ENCODE assay signal across 13 cellular contexts in genomic region chr7:27161721-27162547, GRCh38. TPM values are rescaled to one million over a fixed set of nuclear protein-coding genes. Genes with fewer than 3 reads are reported as not detected.
DNase-seq lines count a peak whose midpoint lies in the region; ATAC-seq and TF ChIP-seq lines count a peak whose summit lies in the region.
"Had no signal": no experiment of that assay in that cellular context is flagged by ENCODE, and none has a peak within 500 bp of the region (broad histone marks: within the 10 kb centered on the region; RNA-seq: fewer than 3 reads in every experiment).

No MANE protein-coding gene starts in this region.

- H3K4me3 Mint-ChIP-seq in activated T-cell treated with anti-CD3 and anti-CD28 coated beads, Interleukin-2, amount 50 U/mL, for 4 hours = no peak overlapping the region
- H3K4me3 Mint-ChIP-seq in WTC11 = no peak overlapping the region

- H3K14ac ChIP-seq in mesenchymal stem cell (ENCODE audit: low read length in 2 of 2) = no peak overlapping the region

- peaks cover 38% of the 10 kb centered on the region for H3K4me1 ChIP-seq in mesenchymal stem cell (ENCODE audit: control insufficient read depth, insufficient read depth, low read depth, low read length)
- H3K4me1 ChIP-seq in tibial nerve = peaks cover 0 to 66% (median 16%) of the 10 kb centered on the region in 4 donors

- H2BK5ac ChIP-seq in mesenchymal stem cell (ENCODE audit: low read depth, low read length, poor library complexity, severe bottlenecking) = no peak overlapping the region

- H3K9me3 Mint-ChIP-seq in activated T-cell treated with anti-CD3 and anti-CD28 coated beads, Interleukin-2, amount 50 U/mL, for 4 hours = no peaks in the 10 kb centered on the region
- H3K9me3 Mint-ChIP-seq in WTC11 = no peaks in the 10 kb centered on the region

- H3K27ac Mint-ChIP-seq in WTC11 = no peak overlapping the region
- H3K27ac Mint-ChIP-seq: activated CD8-positive, alpha-beta T cell treated with anti-CD3 and anti-CD28 coated beads, Interleukin-2, amount 10 ng/mL, durations not matched to agents 7 days and 5 days had no signal

- no peak overlapping the region for H3K4me2 ChIP-seq in mesenchymal stem cell (ENCODE audit: low read length, poor library complexity, severe bottlenecking)

- peaks cover 25% of the 10 kb centered on the region for H3K4me1 Mint-ChIP-seq in activated T-cell treated with anti-CD3 and anti-CD28 coated beads, Interleukin-2, amount 50 U/mL, for 4 hours (ENCODE audit: low read depth)
- H3K4me1 Mint-ChIP-seq in WTC11 = peaks cover 8% of the 10 kb centered on the region

- H3K4me3 ChIP-seq in mesenchymal stem cell (ENCODE audit: insufficient read depth in 1 of 2, low read depth in 1 of 2, low read length in 2 of 2) (peak overlapping the region in 1 of 2 experiments; percentile 92), tibial nerve (peak overlapping the region in 2 of 4 donors; percentile 44 to 59)

- peak overlapping the region in 1 of 2 experiments; percentile 12 for H2BK12ac ChIP-seq in mesenchymal stem cell (ENCODE audit: low read length in 2 of 2)

- POLR2A ChIA-PET in WTC11 (lab: Charles Lee) = no interaction called here

- TF ChIP-seq EP300 in tibial nerve (IDR thresholded peaks at IDR 0.05) = no peak

- H3K9me3 ChIP-seq in mesenchymal stem cell (ENCODE audit: control insufficient read depth, low read length) (no peaks in the 10 kb centered on the region), tibial nerve (no peaks in the 10 kb centered on the region)
- H3K9me3 ChIP-seq: A549 had no signal

- WGBS in mesenchymal stem cell = 21% methylated on average over 24 of the region's 30 CpGs
- 50 to 52% methylated on average over 20 to 30 of the region's 30 CpGs for WGBS in tibial nerve, 2 donors

- CTCF ChIA-PET in WTC11 (lab: Charles Lee) = interaction anchor here (0.9 to 3.1 kb wide), 23 partner anchors 8 to 797 kb away, joined by 3 to 74 read pairs (median 5); partner anchors contain the start of genes HOXA3, HOXA4, HOXA5 and HOXA6

- H4K91ac ChIP-seq in mesenchymal stem cell (ENCODE audit: low read length) = no peak overlapping the region

- H3K27ac ChIP-seq in mesenchymal stem cell (ENCODE audit: low read length, poor library complexity, severe bottlenecking) (peak overlapping the region; percentile 4), tibial nerve (peak overlapping the region in 3 of 4 donors; percentile 32 to 64 (median 60))

- H3K27me3 Mint-ChIP-seq in activated T-cell treated with anti-CD3 and anti-CD28 coated beads, Interleukin-2, amount 50 U/mL, for 4 hours (ENCODE audit: low read depth) = peaks cover 79% of the 10 kb centered on the region
- H3K27me3 Mint-ChIP-seq in WTC11 (ENCODE audit: low read depth) = peaks cover 100% of the 10 kb centered on the region

- H2AK5ac ChIP-seq in mesenchymal stem cell (ENCODE audit: low read length, severe bottlenecking) = no peak overlapping the region

- H4K8ac ChIP-seq in mesenchymal stem cell (ENCODE audit: low read length) = peak overlapping the region; percentile 52

- no peak overlapping the region for H2AFZ ChIP-seq in mesenchymal stem cell (ENCODE audit: low read depth, low read length)

- ATAC-seq in activated T-cell treated with anti-CD3 and anti-CD28 coated beads, Interleukin-2, amount 50 U/mL, for 4 hours = no peak
- ATAC-seq in WTC11 (no peak), GM21825 (IDR thresholded peaks at IDR 0.05; ENCODE audit: unreplicated experiment) (no peak)

- peak; percentile 23 for DNase-seq in activated T-cell treated with anti-CD3 and anti-CD28 coated beads, Interleukin-2, amount 50 U/mL, for 1 hour
- DNase-seq in activated T-cell treated with anti-CD3 and anti-CD28 coated beads, Interleukin-2, amount 50 U/mL, for 4 hours = no peak
- DNase-seq in WTC11 (ENCODE audit: low spot score) = peak; percentile 38
- peak; percentile 38 for DNase-seq in mesenchymal stem cell
- peak in 1 of 2 donors; percentile 13 for DNase-seq in tibial nerve (ENCODE audit: low spot score in 2 of 2)
- DNase-seq in SKM-1 (lab: John Stamatoyannopoulos, UW; ENCODE audit: unreplicated experiment) = no peak
- DNase-seq in T-helper 2 cell = no peak
- DNase-seq: activated CD8-positive, alpha-beta T cell treated with anti-CD3 and anti-CD28 coated beads, Interleukin-2, amount 10 ng/mL, durations not matched to agents 7 days and 5 days; NCI-H1092 treated with DMSO at 0.1 percent for 48 hours; SIG-M5 had no signal

- TF ChIP-seq POLR2A in tibial nerve (IDR thresholded peaks at IDR 0.05) = no peak

- peak overlapping the region; percentile 16 for H2BK15ac ChIP-seq in mesenchymal stem cell (ENCODE audit: low read depth, poor library complexity, severe bottlenecking)

- H3K27me3 ChIP-seq in mesenchymal stem cell (ENCODE audit: control insufficient read depth in 1 of 2, insufficient read depth in 1 of 2, low read length in 2 of 2) (peaks cover 0 to 19% of the 10 kb centered on the region in 2 experiments), tibial nerve (peaks cover 0 to 91% of the 10 kb centered on the region in 2 donors)

- H3K4ac ChIP-seq in mesenchymal stem cell (ENCODE audit: low read depth in 1 of 2, low read length in 2 of 2) = peak overlapping the region in 1 of 2 experiments; percentile 5

- H3K9ac ChIP-seq in mesenchymal stem cell (ENCODE audit: low read length) = peak overlapping the region; percentile 90

- no peaks in the 10 kb centered on the region for H3K36me3 Mint-ChIP-seq in activated T-cell treated with anti-CD3 and anti-CD28 coated beads, Interleukin-2, amount 50 U/mL, for 4 hours (ENCODE audit: insufficient read depth)
- no peaks in the 10 kb centered on the region for H3K36me3 Mint-ChIP-seq in WTC11

- peaks cover 3% of the 10 kb centered on the region for H3K79me1 ChIP-seq in mesenchymal stem cell (replicated peaks; ENCODE audit: low read length, poor library complexity, severe bottlenecking)

- H3K36me3 ChIP-seq in mesenchymal stem cell (ENCODE audit: control insufficient read depth in 1 of 2, insufficient read depth in 2 of 2, low read depth in 1 of 2, low read length in 2 of 2) = peaks cover 15 to 45% of the 10 kb centered on the region in 2 experiments
- H3K36me3 ChIP-seq in tibial nerve = no peaks in the 10 kb centered on the region

- peak overlapping the region; percentile 27 for H2BK120ac ChIP-seq in mesenchymal stem cell (ENCODE audit: low read depth, low read length)

- TF ChIP-seq CTCF in WTC11 (IDR thresholded peaks at IDR 0.05) (no peak), tibial nerve (IDR thresholded peaks at IDR 0.05) (no peak)

- H3K23ac ChIP-seq in mesenchymal stem cell (ENCODE audit: low read length in 2 of 2) = no peak overlapping the region

- H3K18ac ChIP-seq in mesenchymal stem cell (ENCODE audit: low read depth in 1 of 2, low read length in 2 of 2) = peak overlapping the region in 1 of 2 experiments; percentile 81

TF ChIP-seq in WTC11, 78 proteins besides CTCF, POLR2A, EP300 and RAD21 (continues in another document):
- TF ChIP-seq ZNF219 (CRISPR knock-in tag; IDR thresholded peaks at IDR 0.05; ENCODE audit: borderline replicate concordance) = no peak

RNA-seq across cellular contexts. Expression of gene HOXA9, which starts 3.4 kb away (rescaled TPM):
- under 1 TPM in 2 of 3 donors, not detected in 1; 0.28 to 0.76 TPM for total RNA-seq in activated T-cell treated with anti-CD3 and anti-CD28 coated beads, Interleukin-2, amount 50 U/mL, for 4 hours
- not detected in 3 replicates for total RNA-seq in WTC11 (2021)
- 9.8 TPM for polyA plus RNA-seq in mesenchymal stem cell (2013, experiment 1 of 2)
- polyA plus RNA-seq in mesenchymal stem cell (2013, experiment 2 of 2) = 9.8 TPM
- total RNA-seq in tibial nerve = 10 to 100 TPM; 10.5 to 13.8 (median 12.7) TPM
- total RNA-seq: activated CD8-positive, alpha-beta T cell treated with anti-CD3 and anti-CD28 coated beads, Interleukin-2, amount 10 ng/mL, durations not matched to agents 7 days and 5 days; occipital lobe had no signal

RNA-seq across cellular contexts. Expression of gene HOXA7, which starts 5.5 kb away (rescaled TPM):
- not detected for total RNA-seq in activated T-cell treated with anti-CD3 and anti-CD28 coated beads, Interleukin-2, amount 50 U/mL, for 4 hours
- total RNA-seq in WTC11 (2021) = not detected in 3 replicates
- 3.1 TPM for polyA plus RNA-seq in mesenchymal stem cell (2013, experiment 1 of 2)
- 3.2 TPM for polyA plus RNA-seq in mesenchymal stem cell (2013, experiment 2 of 2)
- 10 to 100 TPM in 2 of 4 donors, 1 to 10 TPM in 2; 8.7 to 16.9 (median 11.3) TPM for total RNA-seq in tibial nerve
- total RNA-seq: activated CD8-positive, alpha-beta T cell treated with anti-CD3 and anti-CD28 coated beads, Interleukin-2, amount 10 ng/mL, durations not matched to agents 7 days and 5 days; occipital lobe had no signal

RNA-seq across cellular contexts. Expression of gene HOXA3, which starts 9.6 kb away (rescaled TPM):
- not detected for total RNA-seq in activated T-cell treated with anti-CD3 and anti-CD28 coated beads, Interleukin-2, amount 50 U/mL, for 4 hours
- 0.11 TPM in 1 of 3 replicates, not detected in the others for total RNA-seq in WTC11 (2021)
- 0.39 TPM for polyA plus RNA-seq in mesenchymal stem cell (2013, experiment 1 of 2)
- polyA plus RNA-seq in mesenchymal stem cell (2013, experiment 2 of 2) = 0.51 TPM
- 10 to 100 TPM in 1 of 4 donors, 1 to 10 TPM in 3; 7.0 to 18.8 (median 8.7) TPM for total RNA-seq in tibial nerve
- total RNA-seq: activated CD8-positive, alpha-beta T cell treated with anti-CD3 and anti-CD28 coated beads, Interleukin-2, amount 10 ng/mL, durations not matched to agents 7 days and 5 days; occipital lobe had no signal

RNA-seq across cellular contexts. Expression of gene HOXA10, which starts 12.2 kb away (rescaled TPM):
- under 1 TPM; 0.08 to 0.14 (median 0.10) TPM for total RNA-seq in activated T-cell treated with anti-CD3 and anti-CD28 coated beads, Interleukin-2, amount 50 U/mL, for 4 hours
- total RNA-seq in WTC11 (2021) (0.07 TPM in 1 of 3 replicates, not detected in the others), tibial nerve (10 to 100 TPM; 19.0 to 34.1 (median 24.9) TPM)
- 6.9 TPM for polyA plus RNA-seq in mesenchymal stem cell (2013, experiment 1 of 2)
- 7.1 TPM for polyA plus RNA-seq in mesenchymal stem cell (2013, experiment 2 of 2)
- total RNA-seq: activated CD8-positive, alpha-beta T cell treated with anti-CD3 and anti-CD28 coated beads, Interleukin-2, amount 10 ng/mL, durations not matched to agents 7 days and 5 days; occipital lobe had no signal

RNA-seq across cellular contexts. Expression of gene HOXA6, which starts 14.4 kb away (rescaled TPM):
- not detected for total RNA-seq in activated T-cell treated with anti-CD3 and anti-CD28 coated beads, Interleukin-2, amount 50 U/mL, for 4 hours
- not detected in 3 replicates for total RNA-seq in WTC11 (2021)
- polyA plus RNA-seq in mesenchymal stem cell (2013, experiment 1 of 2) = 0.62 TPM
- polyA plus RNA-seq in mesenchymal stem cell (2013, experiment 2 of 2) = 0.59 TPM
- total RNA-seq in tibial nerve = 10 to 100 TPM; 11.1 to 30.9 (median 18.7) TPM
- total RNA-seq: activated CD8-positive, alpha-beta T cell treated with anti-CD3 and anti-CD28 coated beads, Interleukin-2, amount 10 ng/mL, durations not matched to agents 7 days and 5 days; occipital lobe had no signal

Comparison
In these comparisons a context has a peak if more than half of its experiments do, and no peak if none do; other contexts are left out.
1. DNase-seq: peak in activated T-cell treated with anti-CD3 and anti-CD28 coated beads, Interleukin-2, amount 50 U/mL, for 1 hour (single experiment), WTC11 (single experiment) and mesenchymal stem cell (single experiment); none in activated T-cell treated with anti-CD3 and anti-CD28 coated beads, Interleukin-2, amount 50 U/mL, for 4 hours (single experiment), SKM-1 (single experiment) and T-helper 2 cell (0 of 5).
2. RNA of gene HOXA9, which starts 3.4 kb away (total RNA-seq): 10.5 to 13.8 TPM in tibial nerve; 0.28 to 0.76 TPM in activated T-cell treated with anti-CD3 and anti-CD28 coated beads, Interleukin-2, amount 50 U/mL, for 4 hours and not detected in WTC11; every median in the first group is over 4 times any median in the second.